Comparison of ENCODE assay signal across 8 cellular contexts in the genomic region with DNA sequence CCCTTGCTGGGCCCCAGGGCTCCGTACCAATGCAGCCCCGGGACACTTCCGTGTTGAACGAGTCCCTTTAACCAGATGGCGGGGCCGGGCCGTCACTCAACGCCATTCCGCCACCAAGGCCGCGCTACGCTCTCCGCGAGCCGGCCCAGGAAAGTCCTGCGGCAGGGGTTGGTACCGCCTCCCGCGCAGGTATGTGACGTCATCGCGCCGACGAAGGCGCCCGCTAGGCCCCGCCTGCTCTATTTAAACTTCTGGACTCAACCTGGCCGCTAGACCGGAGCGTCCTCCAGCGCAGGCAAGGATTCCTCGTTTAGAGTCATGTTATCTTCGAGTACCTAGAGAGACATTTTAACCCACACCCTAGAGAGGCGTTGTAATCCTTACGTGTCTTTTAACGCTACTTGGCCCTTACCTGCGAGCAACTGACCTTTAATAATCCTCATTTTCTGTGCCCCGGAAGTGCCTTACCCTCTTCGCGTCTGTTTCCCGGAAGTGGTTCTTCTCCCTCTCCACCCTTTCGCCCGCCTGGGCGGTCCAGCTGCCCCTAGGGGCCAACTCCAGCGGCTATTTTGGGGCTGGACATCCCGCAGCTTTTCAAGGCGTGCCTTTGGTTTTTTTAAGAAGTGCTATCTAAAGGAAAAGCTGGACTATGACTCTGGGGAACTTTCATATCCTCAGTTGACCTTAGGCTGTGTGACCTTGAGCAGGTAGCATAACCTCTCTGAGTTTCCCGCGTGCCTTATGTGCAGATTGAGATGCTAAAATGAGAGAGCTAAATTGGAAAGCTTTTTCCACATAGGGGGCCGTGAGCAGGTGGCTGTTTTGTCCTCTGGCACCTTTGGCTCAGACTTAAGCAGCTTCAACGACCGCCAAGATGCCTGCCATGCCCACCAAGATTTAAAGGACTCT. TPM values are rescaled to one million over a fixed set of nuclear protein-coding genes. Genes with fewer than 3 reads are reported as not detected.
DNase-seq lines count a peak whose midpoint lies in the region; ATAC-seq and TF ChIP-seq lines count a peak whose summit lies in the region.

A gene with protein sequence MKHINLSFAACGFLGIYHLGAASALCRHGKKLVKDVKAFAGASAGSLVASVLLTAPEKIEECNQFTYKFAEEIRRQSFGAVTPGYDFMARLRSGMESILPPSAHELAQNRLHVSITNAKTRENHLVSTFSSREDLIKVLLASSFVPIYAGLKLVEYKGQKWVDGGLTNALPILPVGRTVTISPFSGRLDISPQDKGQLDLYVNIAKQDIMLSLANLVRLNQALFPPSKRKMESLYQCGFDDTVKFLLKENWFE (minus strand): TSS at position 155 of the 909 bp plus-strand sequence. CDS start 1,294 bp downstream, outside the sequence.

- H3K9me2 ChIP-seq in hepatocyte (replicated peaks; ENCODE audit: insufficient read depth): no peaks in the 10 kb centered on the region

- H3K79me2 ChIP-seq in hepatocyte: no peaks in the 10 kb centered on the region

- H3K36me3 ChIP-seq in hepatocyte (replicated peaks; ENCODE audit: insufficient read depth, low read depth): no peaks in the 10 kb centered on the region

- H2AFZ ChIP-seq in hepatocyte: peak within 1 kb of the TSS; percentile 77

- H3K9me3 ChIP-seq in hepatocyte (ENCODE audit: low read depth): no peaks in the 10 kb centered on the region

- H3K27me3 ChIP-seq in hepatocyte: no peaks in the 10 kb centered on the region

- H3K4me3 ChIP-seq in astrocyte of the cerebellum (ENCODE audit: low read depth, low read length) (peak within 1 kb of the TSS; percentile 51), hepatocyte (peak within 1 kb of the TSS; percentile 32), retinal pigment epithelial cell (ENCODE audit: low read length) (peak within 1 kb of the TSS; percentile 72)

- TF ChIP-seq CTCF in astrocyte of the cerebellum (IDR thresholded peaks at IDR 0.05; ENCODE audit: low read depth, low read length, missing control alignments) (peak; percentile 28), hepatocyte (IDR thresholded peaks at IDR 0.05; ENCODE audit: poor library complexity) (peak; percentile 37), retinal pigment epithelial cell (conservative IDR thresholded peaks at IDR 0.05; ENCODE audit: low read depth, low read length) (peak; percentile 36)

- no peaks in the 10 kb centered on the region for H3K4me1 ChIP-seq in hepatocyte (ENCODE audit: insufficient read depth)

- 45% methylated on average over 50 of the region's 52 CpGs for WGBS in hepatocyte (ENCODE audit: low lambda C conversion rate, missing lambda C conversion rate)

- ATAC-seq in GM21515 (IDR thresholded peaks at IDR 0.05; ENCODE audit: unreplicated experiment): peak; percentile 93

- H3K27ac ChIP-seq in hepatocyte: peak within 1 kb of the TSS; percentile 94

- H4K20me1 ChIP-seq in hepatocyte (ENCODE audit: insufficient read depth, poor library complexity, severe bottlenecking): no peaks in the 10 kb centered on the region

- peak within 1 kb of the TSS; percentile 83 for H3K4me2 ChIP-seq in hepatocyte

- DNase-seq in DMS114 treated with DMSO at 0.1 percent for 48 hours (lab: John Stamatoyannopoulos, UW; ENCODE audit: unreplicated experiment): peak; percentile 60
- peak; percentile 33 for DNase-seq in HuH-7.5 (ENCODE audit: low spot score)
- DNase-seq in T1000 (lab: John Stamatoyannopoulos, UW): peak; percentile 33
- peak; percentile 18 for DNase-seq in astrocyte of the cerebellum (ENCODE audit: low read depth)
- DNase-seq in hepatocyte (ENCODE audit: low spot score): peak; percentile 89
- DNase-seq in retinal pigment epithelial cell (ENCODE audit: low read depth): peak; percentile 58
- DNase-seq in OCI-M2 (lab: John Stamatoyannopoulos, UW; ENCODE audit: unreplicated experiment): no peak

- in situ Hi-C loops in astrocyte of the cerebellum (cut with HindIII; ENCODE audit: low sequenced_read_pairs): no loop called here

RNA-seq across cellular contexts. Expression of the gene that starts here (rescaled TPM):
- 19.8 and 23.1 TPM in 2 replicates for total RNA-seq in hepatocyte
- polyA plus RNA-seq in hepatocyte: 30.3 and 34.1 TPM in 2 replicates
